Comparison of ENCODE assay signal across 16 cellular contexts in the genomic region with DNA sequence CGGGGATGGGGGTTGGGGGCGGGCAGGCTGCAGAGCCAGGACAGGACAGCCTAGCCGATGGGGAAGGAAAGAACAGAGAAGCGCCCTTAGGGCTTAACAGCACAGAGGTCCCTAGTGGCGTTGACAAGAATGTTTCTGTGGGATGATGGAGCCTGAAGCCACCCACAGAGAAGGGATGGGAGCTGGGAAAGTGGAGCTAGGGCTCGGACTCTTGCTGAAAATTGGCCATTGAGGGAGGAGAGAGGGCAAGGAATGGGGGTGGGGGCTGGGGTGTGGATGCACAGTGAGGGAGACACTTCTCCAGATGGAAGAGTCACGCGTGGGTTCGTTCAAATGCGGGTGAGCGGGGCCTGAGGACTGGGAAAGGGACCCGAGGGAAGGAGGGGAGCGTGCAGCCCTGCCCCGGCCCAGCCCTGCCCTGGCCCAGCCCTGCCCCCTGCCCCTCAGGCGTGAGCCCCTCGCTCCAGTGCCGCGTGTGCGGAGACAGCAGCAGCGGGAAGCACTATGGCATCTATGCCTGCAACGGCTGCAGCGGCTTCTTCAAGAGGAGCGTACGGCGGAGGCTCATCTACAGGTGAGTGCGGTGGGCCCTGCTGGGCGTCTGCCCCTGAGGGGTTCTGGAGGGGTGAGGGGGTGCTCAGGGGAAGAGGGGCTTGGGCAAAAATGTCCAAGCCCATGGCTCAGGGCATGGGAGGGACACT. TPM values are rescaled to one million over a fixed set of nuclear protein-coding genes. Genes with fewer than 3 reads are reported as not detected.
A peak's percentile ranks its signal among the peaks of the same experiment; 100 is the strongest.
DNase-seq lines count a peak whose midpoint lies in the region; ATAC-seq and TF ChIP-seq lines count a peak whose summit lies in the region.
"Had no signal": no experiment of that assay in that cellular context is flagged by ENCODE, and none has a peak within 500 bp of the region (broad histone marks: within the 10 kb centered on the region; RNA-seq: fewer than 3 reads in every experiment).

No MANE protein-coding gene starts in this region.

- TF ChIP-seq CTCF in GM10248 (IDR thresholded peaks at IDR 0.05; ENCODE audit: control extremely low read depth, extremely low read depth, low read depth, missing control alignments) (no peak), GM23338 (conservative IDR thresholded peaks at IDR 0.05; ENCODE audit: low read depth in 2 of 2) (no peak), endodermal cell (conservative IDR thresholded peaks at IDR 0.05) (peak; percentile 17), omental fat pad (IDR thresholded peaks at IDR 0.05) (no peak), GM20000 (IDR thresholded peaks at IDR 0.05; ENCODE audit: extremely low read depth, missing control alignments) (no peak)

- WGBS in endodermal cell (ENCODE audit: insufficient coverage in 1 of 2, insufficient read length in 1 of 2), 2 experiments, result 92 to 94% methylated on average over 13 to 27 of the region's 27 CpGs

- peak; percentile 10 for DNase-seq in GM10248 (ENCODE audit: extremely low spot score)
- DNase-seq in GM23338 (ENCODE audit: low spot score), result peak; percentile 30
- no peak for DNase-seq in endodermal cell
- DNase-seq in omental fat pad (ENCODE audit: low spot score), result no peak
- no peak for DNase-seq in midbrain (lab: John Stamatoyannopoulos, UW)
- DNase-seq in GM20000 (ENCODE audit: low spot score), result no peak
- DNase-seq: CD4-positive, CD25-positive, alpha-beta regulatory T cell; DMS79; Kasumi-1; NCI-H1694 treated with DMSO at 0.1 percent for 48 hours; NCI-H2081 treated with DMSO at 0.1 percent for 48 hours; NCI-H2171 treated with DMSO at 0.1 percent for 48 hours; NCI-H446 treated with DMSO at 0.1 percent for 48 hours; NCI-H526 treated with DMSO at 0.1 percent for 48 hours had no signal

- ATAC-seq in GM23338, result no peak; the same call in 2 of the 3 replicates
- peak; percentile 3 for ATAC-seq in omental fat pad (ENCODE audit: low FRiP score)
- ATAC-seq in HG02938 (IDR thresholded peaks at IDR 0.05; ENCODE audit: unreplicated experiment), result no peak

- H3K9me3 ChIP-seq in endodermal cell (ENCODE audit: control insufficient read depth, low read length), result no peaks in the 10 kb centered on the region

- H3K36me3 ChIP-seq in GM23338 (ENCODE audit: insufficient read depth) (no peaks in the 10 kb centered on the region), endodermal cell (ENCODE audit: control insufficient read depth, insufficient read depth, low read length) (no peaks in the 10 kb centered on the region)

- H3K4me1 Mint-ChIP-seq in GM23338 (peaks cover 25% of the 10 kb centered on the region), endodermal cell (peaks cover 23% of the 10 kb centered on the region)
- H3K4me1 Mint-ChIP-seq: CD4-positive, CD25-positive, alpha-beta regulatory T cell had no signal

- H3K4me1 ChIP-seq in GM23338 (ENCODE audit: insufficient read depth) (peaks cover 19% of the 10 kb centered on the region), endodermal cell (ENCODE audit: control insufficient read depth, insufficient read depth, low read length) (peaks cover 13% of the 10 kb centered on the region)

- H3K9me3 Mint-ChIP-seq in GM23338, result no peaks in the 10 kb centered on the region; the same call in 2 of the 3 replicates
- H3K9me3 Mint-ChIP-seq in endodermal cell, result no peaks in the 10 kb centered on the region

- H3K9ac ChIP-seq in endodermal cell (ENCODE audit: extremely low read depth, low read length, poor library complexity, severe bottlenecking), result no peak overlapping the region

- no peak overlapping the region for H3K27ac Mint-ChIP-seq in GM23338
- H3K27ac Mint-ChIP-seq in endodermal cell, result no peak overlapping the region
- H3K27ac Mint-ChIP-seq: CD4-positive, CD25-positive, alpha-beta regulatory T cell had no signal

- no peaks in the 10 kb centered on the region for H3K9me2 ChIP-seq in GM23338 (ENCODE audit: insufficient read depth)

- no peaks in the 10 kb centered on the region for H3K79me2 ChIP-seq in GM23338 (replicated peaks; ENCODE audit: insufficient read depth)

- no peak overlapping the region for H2AFZ ChIP-seq in GM23338

- no peaks in the 10 kb centered on the region for H4K20me1 ChIP-seq in GM23338 (replicated peaks; ENCODE audit: insufficient read depth)

- H3K4me2 ChIP-seq in GM23338, result no peak overlapping the region

- CTCF ChIA-PET in GM10248 (lab: Yijun Ruan, JAX), result interaction anchor here (1.0 to 1.2 kb wide), 2 partner anchors 9 to 67 kb away, joined by 3 to 4 read pairs; no protein-coding TSS in a partner anchor

- POLR2A ChIA-PET in GM10248 (lab: Yijun Ruan, JAX), result no interaction called here

- no peak overlapping the region for H3K27ac ChIP-seq in GM23338 (ENCODE audit: low read depth)
- no peak overlapping the region for H3K27ac ChIP-seq in endodermal cell (ENCODE audit: low read depth, low read length)

- H3K27me3 ChIP-seq in GM23338 (ENCODE audit: insufficient read depth), result no peaks in the 10 kb centered on the region
- H3K27me3 ChIP-seq in endodermal cell (ENCODE audit: control insufficient read depth, insufficient read depth, low read length, poor library complexity, severe bottlenecking), result no peaks in the 10 kb centered on the region

- H3K36me3 Mint-ChIP-seq in GM23338 (ENCODE audit: low read depth), result no peaks in the 10 kb centered on the region; the same call in 2 of the 3 replicates
- no peaks in the 10 kb centered on the region for H3K36me3 Mint-ChIP-seq in endodermal cell (ENCODE audit: low read depth)
- H3K36me3 Mint-ChIP-seq: CD4-positive, CD25-positive, alpha-beta regulatory T cell had no signal

- H3K27me3 Mint-ChIP-seq in GM23338 (ENCODE audit: insufficient read depth, low read depth, poor library complexity), result peaks cover 10% of the 10 kb centered on the region
- H3K27me3 Mint-ChIP-seq in endodermal cell (ENCODE audit: insufficient read depth), result peaks cover 11% of the 10 kb centered on the region
- H3K27me3 Mint-ChIP-seq: CD4-positive, CD25-positive, alpha-beta regulatory T cell had no signal

- H3K4me3 ChIP-seq in GM23338 (no peak overlapping the region), endodermal cell (ENCODE audit: low read length) (no peak overlapping the region)

- H3K4me3 Mint-ChIP-seq in GM23338 (no peak overlapping the region), endodermal cell (no peak overlapping the region)
- H3K4me3 Mint-ChIP-seq: CD4-positive, CD25-positive, alpha-beta regulatory T cell had no signal

- H3F3A ChIP-seq in GM23338 (replicated peaks; ENCODE audit: low read depth), result peaks cover 4% of the 10 kb centered on the region; the same call in 1 of the 2 replicates

RNA-seq across cellular contexts. Expression of a gene that starts 0.8 kb away (rescaled TPM):
- total RNA-seq in GM23338 (2014; rRNA removed; shearing (Covaris generic)), result 0.62 and 1.3 TPM in 2 replicates
- 0.83 and 1.4 TPM in 2 replicates for polyA plus RNA-seq in GM23338 (2016; fragmentation: Nextera tagmentation; extraction: Ambion mirVana)
- total RNA-seq in endodermal cell, result under 1 TPM; 0.15 to 0.55 TPM
- polyA plus RNA-seq in endodermal cell (2013, experiment 1 of 2), result 0.28 TPM
- polyA plus RNA-seq in endodermal cell (2013, experiment 2 of 2), result not detected
- under 1 TPM in 2 of 4 donors, not detected in 2; 0.24 to 0.56 TPM for total RNA-seq in omental fat pad
- total RNA-seq: CD4-positive, CD25-positive, alpha-beta regulatory T cell had no signal
- polyA plus RNA-seq: BJ had no signal

Comparison
In these comparisons a context has a peak if more than half of its experiments do, and no peak if none do; other contexts are left out.
1. DNase-seq: peak in GM10248 (single experiment) and GM23338 (single experiment); none in endodermal cell (single experiment), omental fat pad (single experiment), midbrain (single experiment) and GM20000 (single experiment).